ENCODE assay signal across 10 cellular contexts in the genomic region with DNA sequence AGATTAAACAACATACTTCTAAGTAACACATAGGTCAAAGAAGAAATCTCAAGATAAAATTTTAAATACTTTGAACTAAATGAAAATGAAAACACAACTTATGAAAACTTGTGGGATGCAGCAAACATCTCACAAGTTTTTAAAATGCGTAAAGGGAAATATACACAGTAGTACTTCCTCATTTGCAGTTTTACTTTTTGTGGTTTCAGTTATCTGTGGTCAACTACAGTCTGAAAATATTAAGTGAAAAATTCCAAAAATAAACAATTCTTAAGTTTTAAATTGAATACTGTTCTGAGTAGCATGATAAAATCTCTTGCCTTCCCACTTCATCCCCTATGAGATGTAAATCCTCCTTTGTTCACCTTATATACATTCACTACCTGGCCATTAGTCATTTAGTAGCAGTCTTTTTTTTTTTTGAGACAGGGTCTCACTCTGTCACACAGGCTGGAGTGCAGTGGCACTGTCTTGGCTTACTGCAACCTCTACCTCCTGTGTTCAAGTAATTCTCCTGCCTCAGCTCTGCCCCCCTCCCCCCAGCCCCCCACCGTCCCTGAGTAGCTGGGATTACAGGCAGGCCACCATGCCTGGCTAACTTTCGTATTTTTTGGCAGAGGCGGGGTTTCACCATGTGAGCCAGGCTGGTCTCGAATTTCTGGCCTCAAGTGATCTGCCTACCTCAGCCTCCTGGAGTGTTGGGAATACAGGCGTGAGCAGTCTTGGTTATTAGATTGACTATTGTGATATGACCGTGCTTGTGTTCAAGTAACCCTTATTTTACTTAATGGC.
DNase-seq lines count a peak whose midpoint lies in the region; ATAC-seq and TF ChIP-seq lines count a peak whose summit lies in the region.
"Had no signal": no experiment of that assay in that cellular context is flagged by ENCODE, and none has a peak within 500 bp of the region (broad histone marks: within the 10 kb centered on the region; RNA-seq: fewer than 3 reads in every experiment).

No MANE protein-coding gene starts in this region.

- intact Hi-C loops in activated CD4-positive, alpha-beta T cell treated with anti-CD3 and anti-CD28 coated beads for 36 hours (cut with DNase I, micrococcal nuclease): no loop called here
- intact Hi-C loops in left ventricle myocardium inferior (cut with micrococcal nuclease): no loop called here

- H3K9me3 Mint-ChIP-seq in activated CD4-positive, alpha-beta T cell treated with anti-CD3 and anti-CD28 coated beads for 36 hours (ENCODE audit: low read depth): peaks cover 41% of the 10 kb centered on the region
- H3K9me3 Mint-ChIP-seq in activated CD4-positive, alpha-beta T cell treated with anti-CD3 and anti-CD28 coated beads, Interleukin-2, amount 10 ng/mL, durations not matched to agents 7 days and 5 days: peaks cover 27% of the 10 kb centered on the region
- peaks cover 8% of the 10 kb centered on the region for H3K9me3 Mint-ChIP-seq in natural killer cell treated with Interleukin-12 subunit alpha and Interleukin-12 subunit beta and Interleukin-15 and Interleukin-18, amount 100 ng/mL, for 72 hours

- H3K4me3 ChIP-seq in right atrium auricular region: no peak overlapping the region
- H3K4me3 ChIP-seq in left ventricle myocardium inferior: no peak overlapping the region
- H3K4me3 ChIP-seq: A549 had no signal

- POLR2A ChIA-PET in activated CD4-positive, alpha-beta T cell treated with anti-CD3 and anti-CD28 coated beads for 36 hours (lab: Charles Lee): no interaction called here
- POLR2A ChIA-PET in activated CD4-positive, alpha-beta T cell treated with anti-CD3 and anti-CD28 coated beads, Interleukin-2, amount 10 ng/mL, durations not matched to agents 7 days and 5 days (lab: Charles Lee): no interaction called here

- H3K4me1 Mint-ChIP-seq in activated CD4-positive, alpha-beta T cell treated with anti-CD3 and anti-CD28 coated beads for 36 hours: peaks cover 20% of the 10 kb centered on the region
- H3K4me1 Mint-ChIP-seq in activated CD4-positive, alpha-beta T cell treated with anti-CD3 and anti-CD28 coated beads, Interleukin-2, amount 10 ng/mL, durations not matched to agents 7 days and 5 days: peaks cover 11% of the 10 kb centered on the region
- peaks cover 12 to 25% of the 10 kb centered on the region in 2 donors for H3K4me1 Mint-ChIP-seq in natural killer cell treated with Interleukin-12 subunit alpha and Interleukin-12 subunit beta and Interleukin-15 and Interleukin-18, amount 100 ng/mL, for 72 hours (ENCODE audit: low read depth in 2 of 2)

- in situ Hi-C loops in KBM-7 (cut with MboI; ENCODE audit: low pct_unique_long_range_greater_than_20kb, low sequenced_read_pairs): no loop called here

- no peaks in the 10 kb centered on the region for H3K36me3 ChIP-seq in right atrium auricular region
- H3K36me3 ChIP-seq in left ventricle myocardium inferior: no peaks in the 10 kb centered on the region

- H3K27me3 Mint-ChIP-seq in activated CD4-positive, alpha-beta T cell treated with anti-CD3 and anti-CD28 coated beads for 36 hours: no peaks in the 10 kb centered on the region
- peaks cover 3% of the 10 kb centered on the region for H3K27me3 Mint-ChIP-seq in activated CD4-positive, alpha-beta T cell treated with anti-CD3 and anti-CD28 coated beads, Interleukin-2, amount 10 ng/mL, durations not matched to agents 7 days and 5 days
- H3K27me3 Mint-ChIP-seq in natural killer cell treated with Interleukin-12 subunit alpha and Interleukin-12 subunit beta and Interleukin-15 and Interleukin-18, amount 100 ng/mL, for 72 hours: no peaks in the 10 kb centered on the region

- no peak overlapping the region for H3K4me3 Mint-ChIP-seq in activated CD4-positive, alpha-beta T cell treated with anti-CD3 and anti-CD28 coated beads for 36 hours
- no peak overlapping the region for H3K4me3 Mint-ChIP-seq in activated CD4-positive, alpha-beta T cell treated with anti-CD3 and anti-CD28 coated beads, Interleukin-2, amount 10 ng/mL, durations not matched to agents 7 days and 5 days
- H3K4me3 Mint-ChIP-seq in natural killer cell treated with Interleukin-12 subunit alpha and Interleukin-12 subunit beta and Interleukin-15 and Interleukin-18, amount 100 ng/mL, for 72 hours: peak overlapping the region; percentile 12

- H3K36me3 Mint-ChIP-seq in activated CD4-positive, alpha-beta T cell treated with anti-CD3 and anti-CD28 coated beads for 36 hours (ENCODE audit: low read depth): peaks cover 20% of the 10 kb centered on the region
- peaks cover 9% of the 10 kb centered on the region for H3K36me3 Mint-ChIP-seq in activated CD4-positive, alpha-beta T cell treated with anti-CD3 and anti-CD28 coated beads, Interleukin-2, amount 10 ng/mL, durations not matched to agents 7 days and 5 days (ENCODE audit: low read depth)
- peaks cover 4% of the 10 kb centered on the region for H3K36me3 Mint-ChIP-seq in natural killer cell treated with Interleukin-12 subunit alpha and Interleukin-12 subunit beta and Interleukin-15 and Interleukin-18, amount 100 ng/mL, for 72 hours

- CTCF ChIA-PET in activated CD4-positive, alpha-beta T cell treated with anti-CD3 and anti-CD28 coated beads for 36 hours (lab: Charles Lee): no interaction called here
- CTCF ChIA-PET in activated CD4-positive, alpha-beta T cell treated with anti-CD3 and anti-CD28 coated beads, Interleukin-2, amount 10 ng/mL, durations not matched to agents 7 days and 5 days (lab: Charles Lee): no interaction called here

- H3K9me3 ChIP-seq in right atrium auricular region (peaks cover 0 to 28% of the 10 kb centered on the region in 2 donors), left ventricle myocardium inferior (replicated peaks) (peaks cover 27% of the 10 kb centered on the region)

- H3K27ac Mint-ChIP-seq in activated CD4-positive, alpha-beta T cell treated with anti-CD3 and anti-CD28 coated beads for 36 hours: peak overlapping the region; percentile 44
- H3K27ac Mint-ChIP-seq in activated CD4-positive, alpha-beta T cell treated with anti-CD3 and anti-CD28 coated beads, Interleukin-2, amount 10 ng/mL, durations not matched to agents 7 days and 5 days: no peak overlapping the region
- H3K27ac Mint-ChIP-seq in natural killer cell treated with Interleukin-12 subunit alpha and Interleukin-12 subunit beta and Interleukin-15 and Interleukin-18, amount 100 ng/mL, for 72 hours: peak overlapping the region in 1 of 2 donors; percentile 54

- H3K27ac ChIP-seq in right atrium auricular region (no peak overlapping the region), left ventricle myocardium inferior (replicated peaks) (no peak overlapping the region)
- H3K27ac ChIP-seq: A549 had no signal

- ATAC-seq in activated CD4-positive, alpha-beta T cell treated with anti-CD3 and anti-CD28 coated beads for 36 hours: no peak
- ATAC-seq in HG02678 (IDR thresholded peaks at IDR 0.05; ENCODE audit: unreplicated experiment): peak; percentile 97
- ATAC-seq in natural killer cell treated with Interleukin-12 subunit alpha and Interleukin-12 subunit beta and Interleukin-15 and Interleukin-18, amount 100 ng/mL, for 72 hours: peak in 1 of 2 donors; percentile 11
- ATAC-seq: A549 had no signal

- no peaks in the 10 kb centered on the region for H3K4me1 ChIP-seq in right atrium auricular region
- H3K4me1 ChIP-seq in left ventricle myocardium inferior: no peaks in the 10 kb centered on the region
- H3K4me1 ChIP-seq: A549 had no signal

- TF ChIP-seq CTCF in right atrium auricular region (IDR thresholded peaks at IDR 0.05) (no peak), left ventricle myocardium inferior (IDR thresholded peaks at IDR 0.05; ENCODE audit: borderline replicate concordance) (no peak)

- no peak for DNase-seq in activated CD4-positive, alpha-beta T cell treated with anti-CD3 and anti-CD28 coated beads for 36 hours
- DNase-seq in activated CD4-positive, alpha-beta T cell treated with anti-CD3 and anti-CD28 coated beads, Interleukin-2, amount 10 ng/mL, durations not matched to agents 7 days and 5 days: no peak
- peak; percentile 52 for DNase-seq in KBM-7
- no peak for DNase-seq in natural killer cell treated with Interleukin-12 subunit alpha and Interleukin-12 subunit beta and Interleukin-15 and Interleukin-18, amount 100 ng/mL, for 72 hours (ENCODE audit: low spot score)
- DNase-seq in right atrium auricular region (ENCODE audit: low spot score): no peak
- no peak for DNase-seq in left ventricle myocardium inferior
- DNase-seq in activated CD4-positive, alpha-beta T cell treated with anti-CD3 and anti-CD28 coated beads for 48 hours: no peak
- DNase-seq: NCI-H524 treated with DMSO at 0.1 percent for 48 hours had no signal

- H3K27me3 ChIP-seq in right atrium auricular region (no peaks in the 10 kb centered on the region), left ventricle myocardium inferior (ENCODE audit: low read depth) (peaks cover 13% of the 10 kb centered on the region)
